7 cellular contexts compared by ENCODE assay signal in genomic region chr17:7887482-7888183, GRCh38. TPM values are rescaled to one million over a fixed set of nuclear protein-coding genes. Genes with fewer than 3 reads are reported as not detected.
DNase-seq lines count a peak whose midpoint lies in the region; FAIRE-seq and TF ChIP-seq lines count a peak whose summit lies in the region.

No MANE protein-coding gene starts in this region.

- peak; percentile 75 for DNase-seq in GM18507 (ENCODE audit: extremely low spot score, insufficient read length, low read depth)
- DNase-seq in HTR-8/SVneo (ENCODE audit: insufficient read length, low spot score), result peak; percentile 92
- peak; percentile 97 for DNase-seq in NOMO-1 treated with DMSO at 0.1 percent for 48 hours (lab: John Stamatoyannopoulos, UW; ENCODE audit: unreplicated experiment)
- peak; percentile 79 for DNase-seq in activated CD8-positive, alpha-beta memory T cell treated with anti-CD3 and anti-CD28 coated beads, Interleukin-2, amount 50 U/mL, for 24 hours (ENCODE audit: extremely low read depth)
- DNase-seq in endothelial cell of umbilical vein (ENCODE audit: low read depth, low spot score), result peak; percentile 100
- DNase-seq in midbrain (lab: John Stamatoyannopoulos, UW), result peak; percentile 86
- DNase-seq in stimulated activated CD8-positive, alpha-beta memory T cell treated with anti-CD3 and anti-CD28 coated beads, Interleukin-15, amount 100 ng/mL, for 24 hours (ENCODE audit: low read depth), result peak; percentile 41

- TF ChIP-seq CTCF in endothelial cell of umbilical vein (IDR thresholded peaks at IDR 0.05; ENCODE audit: extremely low read depth in 1 of 2, insufficient read depth in 1 of 2, low read depth in 1 of 2, low read length in 2 of 2), result no peak

- intact Hi-C loops in endothelial cell of umbilical vein (cut with micrococcal nuclease), result loop anchor here (1.0 to 5.0 kb wide), 8 partner anchors 25 to 267 kb away; partner anchors contain the start of genes ALOXE3, CNTROB, KDM6B and NAA38

- peaks cover 42% of the 10 kb centered on the region for H3K4me1 ChIP-seq in endothelial cell of umbilical vein (ENCODE audit: control insufficient read depth, extremely low read depth, insufficient read depth, low read length)

- peak overlapping the region; percentile 95 for H3K4me2 ChIP-seq in endothelial cell of umbilical vein (ENCODE audit: insufficient read depth, low read length)

- H3K9me1 ChIP-seq in endothelial cell of umbilical vein (replicated peaks; ENCODE audit: control insufficient read depth, extremely low read depth, insufficient read depth, low read length), result no peaks in the 10 kb centered on the region

- H2AFZ ChIP-seq in endothelial cell of umbilical vein (ENCODE audit: low read depth, low read length), result peak overlapping the region; percentile 46

- no peaks in the 10 kb centered on the region for H3K27me3 ChIP-seq in endothelial cell of umbilical vein (ENCODE audit: control insufficient read depth in 2 of 2, insufficient read depth in 2 of 2, low read length in 2 of 2)

- peak overlapping the region in 2 of 3 experiments; percentile 50 to 76 for H3K4me3 ChIP-seq in endothelial cell of umbilical vein (replicated peaks in 1 of 3; ENCODE audit: insufficient read depth in 1 of 3, low read depth in 1 of 3, low read length in 3 of 3)

- peak; percentile 74 for TF ChIP-seq POLR2A in endothelial cell of umbilical vein (IDR thresholded peaks at IDR 0.05; ENCODE audit: low read depth, low read length)

- POLR2A ChIA-PET in endothelial cell of umbilical vein (lab: Charles Lee), result no interaction called here

- CTCF ChIA-PET in endothelial cell of umbilical vein (lab: Charles Lee), result no interaction called here

- no peaks in the 10 kb centered on the region for H3K9me3 ChIP-seq in endothelial cell of umbilical vein (replicated peaks; ENCODE audit: control insufficient read depth, insufficient read depth, low read length)

- H3K36me3 ChIP-seq in endothelial cell of umbilical vein (ENCODE audit: control insufficient read depth in 2 of 2, extremely low read depth in 1 of 2, insufficient read depth in 2 of 2, low read length in 2 of 2), result peaks cover 10 to 15% of the 10 kb centered on the region in 2 experiments

- BruUV-seq in endothelial cell of umbilical vein (replicated peaks; lab: Mats Ljungman, UMichigan), result no TSS peak

- H4K20me1 ChIP-seq in endothelial cell of umbilical vein (replicated peaks; ENCODE audit: control insufficient read depth, extremely low read depth, insufficient read depth, low read length), result no peaks in the 10 kb centered on the region

- peak overlapping the region; percentile 82 for H3K9ac ChIP-seq in endothelial cell of umbilical vein (replicated peaks; ENCODE audit: extremely low read depth, insufficient read depth, low read length)

- peak; percentile 96 for FAIRE-seq in GM18507 (lab: Jason Lieb, UNC)
- peak; percentile 97 for FAIRE-seq in HTR-8/SVneo (lab: Jason Lieb, UNC)
- FAIRE-seq in endothelial cell of umbilical vein (lab: Jason Lieb, UNC), result peak; percentile 94

- H3K79me2 ChIP-seq in endothelial cell of umbilical vein (ENCODE audit: control insufficient read depth, insufficient read depth, low read length), result peaks cover 32% of the 10 kb centered on the region

- dilution Hi-C loops in endothelial cell of umbilical vein (cut with MboI; ENCODE audit: extremely low pct_ligation_motif_present, low sequenced_read_pairs), result no loop called here

- peak overlapping the region; percentile 94 for H3K27ac ChIP-seq in endothelial cell of umbilical vein (ENCODE audit: insufficient read depth, low read depth, low read length)

TF ChIP-seq in endothelial cell of umbilical vein, 7 proteins besides CTCF, POLR2A, EP300 and RAD21:
- peak; percentile 91 for TF ChIP-seq POLR2AphosphoS5 (IDR thresholded peaks at IDR 0.05; ENCODE audit: insufficient read depth, low read depth, low read length)
- TF ChIP-seq EZH2 (IDR thresholded peaks at IDR 0.05; ENCODE audit: borderline replicate concordance, low read depth, low read length, severe bottlenecking), result no peak
- no peak for TF ChIP-seq MAX (IDR thresholded peaks at IDR 0.05; ENCODE audit: insufficient read depth, insufficient read length)
- TF ChIP-seq MYC (IDR thresholded peaks at IDR 0.05; ENCODE audit: low read depth, low read length), result no peak
- peak; percentile 96 for TF ChIP-seq GATA2 (IDR thresholded peaks at IDR 0.05; ENCODE audit: insufficient read depth, insufficient read length, low read depth, low read length)

RNA-seq across cellular contexts. Expression of gene CHD3, which starts 1.0 kb away (rescaled TPM):
- total RNA-seq in endothelial cell of umbilical vein, result 185 and 189 TPM in 2 replicates
- 102 and 108 TPM in 2 replicates for polyA plus RNA-seq in endothelial cell of umbilical vein
- polyA plus RNA-seq in endothelial cell of umbilical vein (2011; cell fraction: cytosol; rRNA removed), result 49.9 and 71.3 TPM in 2 replicates
- polyA plus RNA-seq in endothelial cell of umbilical vein (2011; cell fraction: nucleus; rRNA removed), result 282 and 317 TPM in 2 replicates
- 104 and 141 TPM in 2 replicates for polyA plus RNA-seq in endothelial cell of umbilical vein (2012)
- polyA minus RNA-seq in endothelial cell of umbilical vein, result 169 and 172 TPM in 2 replicates
- 55.1 TPM for polyA minus RNA-seq in endothelial cell of umbilical vein (2011; cell fraction: cytosol; rRNA and poly(A)+ RNA removed)
- polyA minus RNA-seq in endothelial cell of umbilical vein (2011; cell fraction: nucleus; rRNA and poly(A)+ RNA removed), result 98.9 and 110 TPM in 2 replicates

RNA-seq across cellular contexts. Expression of gene RNF227, which starts 28.5 kb away (rescaled TPM):
- 0.58 TPM in 2 replicates for total RNA-seq in endothelial cell of umbilical vein
- 0.76 TPM in 2 replicates for polyA plus RNA-seq in endothelial cell of umbilical vein
- polyA plus RNA-seq in endothelial cell of umbilical vein (2011; cell fraction: cytosol; rRNA removed), result 0.56 and 1.3 TPM in 2 replicates
- polyA plus RNA-seq in endothelial cell of umbilical vein (2011; cell fraction: nucleus; rRNA removed), result 0.94 and 1.7 TPM in 2 replicates
- 0.33 and 0.40 TPM in 2 replicates for polyA plus RNA-seq in endothelial cell of umbilical vein (2012)
- polyA minus RNA-seq in endothelial cell of umbilical vein, result 0.49 and 0.87 TPM in 2 replicates
- 4.6 TPM for polyA minus RNA-seq in endothelial cell of umbilical vein (2011; cell fraction: cytosol; rRNA and poly(A)+ RNA removed)
- polyA minus RNA-seq in endothelial cell of umbilical vein (2011; cell fraction: nucleus; rRNA and poly(A)+ RNA removed), result 0.72 and 0.91 TPM in 2 replicates

RNA-seq across cellular contexts. Expression of gene CYB5D1, which starts 29.8 kb away (rescaled TPM):
- 16.8 and 18.1 TPM in 2 replicates for total RNA-seq in endothelial cell of umbilical vein
- 7.7 and 9.4 TPM in 2 replicates for polyA plus RNA-seq in endothelial cell of umbilical vein
- 6.9 and 7.5 TPM in 2 replicates for polyA plus RNA-seq in endothelial cell of umbilical vein (2011; cell fraction: cytosol; rRNA removed)
- polyA plus RNA-seq in endothelial cell of umbilical vein (2011; cell fraction: nucleus; rRNA removed), result 13.0 and 15.9 TPM in 2 replicates
- polyA plus RNA-seq in endothelial cell of umbilical vein (2012), result 8.4 and 9.9 TPM in 2 replicates
- polyA minus RNA-seq in endothelial cell of umbilical vein, result 8.3 and 15.0 TPM in 2 replicates
- 9.1 TPM for polyA minus RNA-seq in endothelial cell of umbilical vein (2011; cell fraction: cytosol; rRNA and poly(A)+ RNA removed)
- 7.2 and 8.7 TPM in 2 replicates for polyA minus RNA-seq in endothelial cell of umbilical vein (2011; cell fraction: nucleus; rRNA and poly(A)+ RNA removed)

RNA-seq across cellular contexts. Expression of gene NAA38, which starts 30.3 kb away (rescaled TPM):
- 119 TPM in 2 replicates for total RNA-seq in endothelial cell of umbilical vein
- polyA plus RNA-seq in endothelial cell of umbilical vein, result 267 and 363 TPM in 2 replicates
- polyA plus RNA-seq in endothelial cell of umbilical vein (2011; cell fraction: cytosol; rRNA removed), result 122 and 161 TPM in 2 replicates
- 57.9 and 63.9 TPM in 2 replicates for polyA plus RNA-seq in endothelial cell of umbilical vein (2011; cell fraction: nucleus; rRNA removed)
- polyA plus RNA-seq in endothelial cell of umbilical vein (2012), result 75.5 and 87.5 TPM in 2 replicates
- 44.0 and 54.0 TPM in 2 replicates for polyA minus RNA-seq in endothelial cell of umbilical vein
- 158 TPM for polyA minus RNA-seq in endothelial cell of umbilical vein (2011; cell fraction: cytosol; rRNA and poly(A)+ RNA removed)
- polyA minus RNA-seq in endothelial cell of umbilical vein (2011; cell fraction: nucleus; rRNA and poly(A)+ RNA removed), result 14.4 and 33.0 TPM in 2 replicates

RNA-seq across cellular contexts. Expression of gene TMEM88, which starts 32.8 kb away (rescaled TPM):
- total RNA-seq in endothelial cell of umbilical vein, result 39.2 and 53.4 TPM in 2 replicates
- polyA plus RNA-seq in endothelial cell of umbilical vein, result 165 and 185 TPM in 2 replicates
- polyA plus RNA-seq in endothelial cell of umbilical vein (2011; cell fraction: cytosol; rRNA removed), result 106 and 108 TPM in 2 replicates
- 35.2 TPM in 2 replicates for polyA plus RNA-seq in endothelial cell of umbilical vein (2011; cell fraction: nucleus; rRNA removed)
- 15.7 and 18.9 TPM in 2 replicates for polyA plus RNA-seq in endothelial cell of umbilical vein (2012)
- polyA minus RNA-seq in endothelial cell of umbilical vein, result 17.3 and 23.4 TPM in 2 replicates
- not detected for polyA minus RNA-seq in endothelial cell of umbilical vein (2011; cell fraction: cytosol; rRNA and poly(A)+ RNA removed)
- 9.3 and 9.6 TPM in 2 replicates for polyA minus RNA-seq in endothelial cell of umbilical vein (2011; cell fraction: nucleus; rRNA and poly(A)+ RNA removed)

Comparison
In these comparisons a context has a peak if more than half of its experiments do, and no peak if none do; other contexts are left out.
1. Peak in every context shown above with its lines: DNase-seq, H3K4me3 ChIP-seq and H3K27ac ChIP-seq.
2. DNase-seq: peak in every context shown above with its lines; median percentile 100 in endothelial cell of umbilical vein; 97 in NOMO-1 treated with DMSO at 0.1 percent for 48 hours; 92 in HTR-8/SVneo; 86 in midbrain; 79 in activated CD8-positive, alpha-beta memory T cell treated with anti-CD3 and anti-CD28 coated beads, Interleukin-2, amount 50 U/mL, for 24 hours; 75 in GM18507; 41 in stimulated activated CD8-positive, alpha-beta memory T cell treated with anti-CD3 and anti-CD28 coated beads, Interleukin-15, amount 100 ng/mL, for 24 hours.